Comparison of ENCODE assay signal across 6 cellular contexts in the genomic region with DNA sequence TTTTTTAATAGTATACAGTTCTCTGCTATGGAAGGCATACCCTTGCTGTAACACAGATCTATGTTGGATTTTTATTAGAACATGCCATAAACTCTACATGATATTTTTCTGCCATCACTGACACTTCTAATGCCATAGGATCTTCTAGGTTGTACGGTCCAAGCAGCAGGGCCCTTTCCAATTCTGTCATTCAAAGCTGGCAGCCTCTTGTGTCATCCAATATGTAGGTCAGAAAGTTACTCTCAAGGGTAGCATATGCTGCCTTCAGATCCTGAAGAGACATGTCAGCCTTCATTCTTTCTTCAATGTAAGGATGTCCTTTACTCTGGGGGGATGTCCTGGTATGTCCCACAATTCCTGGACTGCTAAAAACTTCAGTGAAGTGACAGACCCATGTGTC.
"Had no signal": no experiment of that assay in that cellular context is flagged by ENCODE, and none has a peak within 500 bp of the region (broad histone marks: within the 10 kb centered on the region; RNA-seq: fewer than 3 reads in every experiment).

No MANE protein-coding gene starts in this region.

- ATAC-seq: GM23338 had no signal

- H3K4me3 ChIP-seq: GM23338 had no signal

- DNase-seq: H9, HCEC 1CT, Karpas-422, KBM-7 had no signal

- H3K27ac ChIP-seq: KMS-11 had no signal
